ENCODE assay signal across 19 cellular contexts in the genomic region with DNA sequence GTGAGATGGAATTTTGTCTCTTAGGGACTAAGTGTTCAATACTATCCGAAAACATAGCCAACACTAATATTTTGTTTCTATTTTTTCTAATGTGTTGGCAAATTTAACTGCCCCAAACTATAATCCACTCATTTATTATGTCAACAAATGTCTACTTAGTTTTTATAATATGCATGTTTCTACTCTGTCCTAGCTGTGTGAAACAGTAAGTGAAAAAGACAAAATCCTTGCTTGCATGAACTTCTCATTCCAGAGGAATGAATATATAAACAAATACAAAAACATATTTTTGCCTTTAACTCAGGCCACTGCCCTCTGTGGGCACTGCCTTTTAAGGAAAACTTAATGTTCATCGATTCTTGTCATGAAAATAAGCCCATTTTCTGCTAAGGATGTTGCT.
A peak's percentile ranks its signal among the peaks of the same experiment; 100 is the strongest.
DNase-seq lines count a peak whose midpoint lies in the region; ATAC-seq and TF ChIP-seq lines count a peak whose summit lies in the region.
"Had no signal": no experiment of that assay in that cellular context is flagged by ENCODE, and none has a peak within 500 bp of the region (broad histone marks: within the 10 kb centered on the region; RNA-seq: fewer than 3 reads in every experiment).

No MANE protein-coding gene starts in this region.

- H3K9ac ChIP-seq in skeletal muscle satellite cell (ENCODE audit: low read depth, low read length), result no peak overlapping the region

- no peak for TF ChIP-seq CTCF in thyroid gland (IDR thresholded peaks at IDR 0.05)

- peak overlapping the region; percentile 40 for H3K4me2 ChIP-seq in skeletal muscle satellite cell (ENCODE audit: low read length)

- DNase-seq in HS-5 (ENCODE audit: low read depth) (peak; percentile 3), astrocyte of the hippocampus (ENCODE audit: low read depth, low spot score) (peak; percentile 3), fibroblast of gingiva (ENCODE audit: low read depth) (peak; percentile 54), activated gamma-delta T cell treated with Interleukin-2 at 50 U/mL for 16 hours (no peak), thyroid gland (no peak)
- DNase-seq: COR-L47, DMS 273 treated with DMSO at 0.1 percent for 48 hours, DND-41, H9, NCI-H1417, NCI-H187, NCI-H2227 treated with DMSO at 0.1 percent for 48 hours, NCI-H510A treated with DMSO at 0.1 percent for 48 hours, NCI-H774, RPMI8226, SHP77 treated with DMSO at 0.1 percent for 48 hours had no signal

- no peak overlapping the region for H3K27ac ChIP-seq in thyroid gland

- H3K4me1 ChIP-seq in skeletal muscle satellite cell (ENCODE audit: control insufficient read depth, insufficient read depth, low read length) (peaks cover 10% of the 10 kb centered on the region), thyroid gland (no peaks in the 10 kb centered on the region)

- 77 to 78% methylated on average over 2 of the region's 2 CpGs for WGBS in thyroid gland, 2 donors

- H3K27me3 ChIP-seq in skeletal muscle satellite cell (ENCODE audit: control insufficient read depth, insufficient read depth, low read length), result no peaks in the 10 kb centered on the region
- H3K27me3 ChIP-seq in thyroid gland, result no peaks in the 10 kb centered on the region

- ATAC-seq in SK-N-SH treated with all-trans-retinoic acid at 6 μM for 48 hours (no peak), GM21619 (IDR thresholded peaks at IDR 0.05; ENCODE audit: unreplicated experiment) (no peak)

- no peak overlapping the region for H3K4me3 ChIP-seq in skeletal muscle satellite cell (ENCODE audit: low read length)
- H3K4me3 ChIP-seq in thyroid gland (replicated peaks in 1 of 3), result no peak overlapping the region

- TF ChIP-seq POLR2A in thyroid gland (IDR thresholded peaks at IDR 0.05), result no peak

- H3K36me3 ChIP-seq in skeletal muscle satellite cell (ENCODE audit: insufficient read depth, low read length) (no peaks in the 10 kb centered on the region), thyroid gland (no peaks in the 10 kb centered on the region)

- H3K9me3 ChIP-seq in skeletal muscle satellite cell (replicated peaks; ENCODE audit: low read length), result no peaks in the 10 kb centered on the region
- no peaks in the 10 kb centered on the region for H3K9me3 ChIP-seq in thyroid gland

- intact Hi-C loops in thyroid gland (cut with DNase I), result no loop called here

TF ChIP-seq in SK-N-SH treated with all-trans-retinoic acid at 6 μM for 48 hours, 23 proteins besides CTCF, POLR2A, EP300 and RAD21:
- TF ChIP-seq RARB (CRISPR knock-in tag; IDR thresholded peaks at IDR 0.05) (no peak), ARNTL (CRISPR knock-in tag; IDR thresholded peaks at IDR 0.05; ENCODE audit: borderline replicate concordance, low read depth) (no peak), ZNF8 (CRISPR knock-in tag; IDR thresholded peaks at IDR 0.05) (no peak), TOX (CRISPR knock-in tag; IDR thresholded peaks at IDR 0.05; ENCODE audit: borderline replicate concordance) (no peak), SNAI2 (CRISPR knock-in tag; IDR thresholded peaks at IDR 0.05) (no peak), TCF4 (CRISPR knock-in tag; IDR thresholded peaks at IDR 0.05; ENCODE audit: borderline replicate concordance) (no peak)
- TF ChIP-seq, protein P1, sequence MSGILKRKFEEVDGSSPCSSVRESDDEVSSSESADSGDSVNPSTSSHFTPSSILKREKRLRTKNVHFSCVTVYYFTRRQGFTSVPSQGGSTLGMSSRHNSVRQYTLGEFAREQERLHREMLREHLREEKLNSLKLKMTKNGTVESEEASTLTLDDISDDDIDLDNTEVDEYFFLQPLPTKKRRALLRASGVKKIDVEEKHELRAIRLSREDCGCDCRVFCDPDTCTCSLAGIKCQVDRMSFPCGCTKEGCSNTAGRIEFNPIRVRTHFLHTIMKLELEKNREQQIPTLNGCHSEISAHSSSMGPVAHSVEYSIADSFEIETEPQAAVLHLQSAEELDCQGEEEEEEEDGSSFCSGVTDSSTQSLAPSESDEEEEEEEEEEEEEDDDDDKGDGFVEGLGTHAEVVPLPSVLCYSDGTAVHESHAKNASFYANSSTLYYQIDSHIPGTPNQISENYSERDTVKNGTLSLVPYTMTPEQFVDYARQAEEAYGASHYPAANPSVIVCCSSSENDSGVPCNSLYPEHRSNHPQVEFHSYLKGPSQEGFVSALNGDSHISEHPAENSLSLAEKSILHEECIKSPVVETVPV (CRISPR knock-in tag; IDR thresholded peaks at IDR 0.05), result no peak
- TF ChIP-seq, protein P2, sequence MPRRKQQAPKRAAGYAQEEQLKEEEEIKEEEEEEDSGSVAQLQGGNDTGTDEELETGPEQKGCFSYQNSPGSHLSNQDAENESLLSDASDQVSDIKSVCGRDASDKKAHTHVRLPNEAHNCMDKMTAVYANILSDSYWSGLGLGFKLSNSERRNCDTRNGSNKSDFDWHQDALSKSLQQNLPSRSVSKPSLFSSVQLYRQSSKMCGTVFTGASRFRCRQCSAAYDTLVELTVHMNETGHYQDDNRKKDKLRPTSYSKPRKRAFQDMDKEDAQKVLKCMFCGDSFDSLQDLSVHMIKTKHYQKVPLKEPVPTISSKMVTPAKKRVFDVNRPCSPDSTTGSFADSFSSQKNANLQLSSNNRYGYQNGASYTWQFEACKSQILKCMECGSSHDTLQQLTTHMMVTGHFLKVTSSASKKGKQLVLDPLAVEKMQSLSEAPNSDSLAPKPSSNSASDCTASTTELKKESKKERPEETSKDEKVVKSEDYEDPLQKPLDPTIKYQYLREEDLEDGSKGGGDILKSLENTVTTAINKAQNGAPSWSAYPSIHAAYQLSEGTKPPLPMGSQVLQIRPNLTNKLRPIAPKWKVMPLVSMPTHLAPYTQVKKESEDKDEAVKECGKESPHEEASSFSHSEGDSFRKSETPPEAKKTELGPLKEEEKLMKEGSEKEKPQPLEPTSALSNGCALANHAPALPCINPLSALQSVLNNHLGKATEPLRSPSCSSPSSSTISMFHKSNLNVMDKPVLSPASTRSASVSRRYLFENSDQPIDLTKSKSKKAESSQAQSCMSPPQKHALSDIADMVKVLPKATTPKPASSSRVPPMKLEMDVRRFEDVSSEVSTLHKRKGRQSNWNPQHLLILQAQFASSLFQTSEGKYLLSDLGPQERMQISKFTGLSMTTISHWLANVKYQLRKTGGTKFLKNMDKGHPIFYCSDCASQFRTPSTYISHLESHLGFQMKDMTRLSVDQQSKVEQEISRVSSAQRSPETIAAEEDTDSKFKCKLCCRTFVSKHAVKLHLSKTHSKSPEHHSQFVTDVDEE (CRISPR knock-in tag; IDR thresholded peaks at IDR 0.05), result no peak

Comparison
In these comparisons a context has a peak if more than half of its experiments do, and no peak if none do; other contexts are left out.
1. DNase-seq: peak in HS-5 (single experiment), astrocyte of the hippocampus (single experiment) and fibroblast of gingiva (single experiment); none in activated gamma-delta T cell treated with Interleukin-2 at 50 U/mL for 16 hours (single experiment) and thyroid gland (0 of 2).